13 cellular contexts compared by ENCODE assay signal in the genomic region with DNA sequence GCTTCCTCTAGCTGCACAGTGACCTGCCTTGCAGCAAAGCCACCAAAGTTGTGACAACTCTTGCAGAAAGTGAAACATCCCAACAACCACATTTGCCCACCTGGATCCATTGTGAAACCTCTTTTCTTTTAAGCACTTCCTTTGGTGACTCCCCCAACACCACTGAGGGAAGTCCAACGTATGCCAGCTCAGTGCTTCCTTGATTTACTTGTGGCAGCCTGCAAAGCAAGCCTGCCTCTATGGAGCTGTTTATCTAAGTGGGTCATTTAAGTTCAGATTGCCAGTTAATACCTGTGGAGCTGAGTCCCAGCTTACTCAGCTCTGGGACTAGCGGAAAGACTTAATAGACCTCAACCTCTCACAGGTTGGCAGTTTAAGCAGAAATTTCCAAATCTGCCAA.
DNase-seq lines count a peak whose midpoint lies in the region; TF ChIP-seq lines count a peak whose summit lies in the region.
"Had no signal": no experiment of that assay in that cellular context is flagged by ENCODE, and none has a peak within 500 bp of the region (broad histone marks: within the 10 kb centered on the region; RNA-seq: fewer than 3 reads in every experiment).

No MANE protein-coding gene starts in this region.

- H3F3A ChIP-seq in PC-9 (ENCODE audit: insufficient read depth, low read depth) = no peaks in the 10 kb centered on the region

- H3K9me2 ChIP-seq in PC-9 (ENCODE audit: insufficient read depth) = no peaks in the 10 kb centered on the region

- CTCF ChIA-PET in PC-9 (lab: Charles Lee) = no interaction called here

- POLR2A ChIA-PET in PC-9 (lab: Charles Lee; ENCODE audit: unreplicated experiment) = no interaction called here

- no peak overlapping the region for H2AFZ ChIP-seq in PC-9

- DNase-seq in NCI-H345 (lab: John Stamatoyannopoulos, UW) (peak; percentile 24), NCI-H345 treated with DMSO at 0.1 percent for 48 hours (lab: John Stamatoyannopoulos, UW; ENCODE audit: unreplicated experiment) (no peak), NB4 (ENCODE audit: low read depth) (peak; percentile 94), WERI-Rb-1 (peak; percentile 22), ureter (ENCODE audit: low spot score) (peak; percentile 56), PC-9 (no peak), NCI-H2029 (lab: John Stamatoyannopoulos, UW) (no peak)
- DNase-seq in activated CD8-positive, alpha-beta memory T cell treated with anti-CD3 and anti-CD28 coated beads, Interleukin-2, amount 50 U/mL, for 48 hours = no peak
- DNase-seq: GOT3, NCI-H446, PC-3 had no signal

- no TSS peak for BruUV-seq in PC-9 (replicated peaks; lab: Mats Ljungman, UMichigan)

- H3K79me2 ChIP-seq in PC-9 (ENCODE audit: low read depth) = no peaks in the 10 kb centered on the region

- H3K27ac ChIP-seq in WERI-Rb-1 (no peak overlapping the region), PC-9 (no peak overlapping the region)
- H3K27ac ChIP-seq: C4-2B had no signal

- H3K4me1 ChIP-seq in PC-9 (replicated peaks; ENCODE audit: insufficient read depth) = no peaks in the 10 kb centered on the region

- no peaks in the 10 kb centered on the region for H3K9me3 ChIP-seq in WERI-Rb-1 (ENCODE audit: severe bottlenecking)
- H3K9me3 ChIP-seq in PC-9 (ENCODE audit: insufficient read depth, low read depth) = no peaks in the 10 kb centered on the region

- H4K20me1 ChIP-seq in PC-9 (ENCODE audit: insufficient read depth) = no peaks in the 10 kb centered on the region

- H3K4me2 ChIP-seq in PC-9 = no peak overlapping the region

- H3K27me3 ChIP-seq in WERI-Rb-1 (ENCODE audit: insufficient read depth, low read depth, severe bottlenecking) (no peaks in the 10 kb centered on the region), PC-9 (ENCODE audit: insufficient read depth, low read depth) (0 out of 2 replicates have a peak, but pooled peaks cover 12% of the 10 kb centered on the region)

- H3K36me3 ChIP-seq in WERI-Rb-1 (no peaks in the 10 kb centered on the region), PC-9 (ENCODE audit: low read depth) (no peaks in the 10 kb centered on the region)

- H3K4me3 ChIP-seq in NB4 (ENCODE audit: low read depth, low read length) (peak overlapping the region; percentile 12), WERI-Rb-1 (ENCODE audit: low read depth, low read length) (no peak overlapping the region), PC-9 (no peak overlapping the region)
- H3K4me3 ChIP-seq: K562 had no signal

- TF ChIP-seq CTCF in NB4 (IDR thresholded peaks at IDR 0.05; ENCODE audit: low read depth, low read length) = no peak
- no peak for TF ChIP-seq CTCF in WERI-Rb-1 (IDR thresholded peaks at IDR 0.05; ENCODE audit: low read depth, low read length)
- no peak for TF ChIP-seq CTCF in PC-9 (conservative IDR thresholded peaks at IDR 0.05)

- no peak for TF ChIP-seq POLR2A in NB4 (IDR thresholded peaks at IDR 0.05; ENCODE audit: extremely low read depth, insufficient read length)

- intact Hi-C loops in PC-9 (cut with micrococcal nuclease; ENCODE audit: unreplicated experiment) = no loop called here

Comparison
In these comparisons a context has a peak if more than half of its experiments do, and no peak if none do; other contexts are left out.
1. DNase-seq: peak in NCI-H345 (single experiment), NB4 (single experiment), WERI-Rb-1 (single experiment) and ureter (single experiment); none in NCI-H345 treated with DMSO at 0.1 percent for 48 hours (single experiment), PC-9 (0 of 2), activated CD8-positive, alpha-beta memory T cell treated with anti-CD3 and anti-CD28 coated beads, Interleukin-2, amount 50 U/mL, for 48 hours (single experiment) and NCI-H2029 (single experiment).